29 cellular contexts compared by ENCODE assay signal in the genomic region with DNA sequence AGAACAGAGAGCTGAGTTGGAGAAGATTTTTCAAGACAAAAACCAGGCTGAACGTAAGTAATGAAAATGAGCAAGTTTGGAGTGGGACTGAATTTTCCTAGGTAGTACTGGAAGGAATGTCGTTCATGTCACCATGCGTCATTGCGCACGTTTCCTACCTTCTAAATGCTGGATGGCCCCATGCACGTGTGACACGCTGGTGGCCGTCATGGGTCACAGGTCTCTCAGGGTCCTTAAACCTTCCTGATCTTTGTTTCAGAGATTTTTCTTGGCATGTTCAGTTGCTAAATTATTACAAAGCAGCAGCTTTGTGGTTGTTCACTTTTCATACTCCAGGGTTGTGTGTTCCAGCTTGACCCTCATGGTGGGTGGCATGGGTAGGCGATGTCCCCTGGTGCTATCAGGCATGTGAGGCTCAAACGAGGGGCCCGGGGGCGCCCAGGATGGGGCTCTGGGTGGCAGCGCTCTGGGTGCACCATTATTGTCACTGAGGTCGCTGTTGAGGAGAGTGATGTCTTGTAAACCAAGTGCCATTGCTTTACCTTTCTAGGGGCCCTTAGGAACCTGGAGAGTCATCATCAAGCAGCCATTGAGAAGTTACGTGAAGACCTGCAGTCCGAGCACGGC.
"Had no signal": no experiment of that assay in that cellular context is flagged by ENCODE, and none has a peak within 500 bp of the region (broad histone marks: within the 10 kb centered on the region; RNA-seq: fewer than 3 reads in every experiment).

No MANE protein-coding gene starts in this region.

- H2AFZ ChIP-seq: neural progenitor cell, parathyroid adenoma had no signal

- H3K79me2 ChIP-seq: parathyroid adenoma had no signal

- H3K9ac ChIP-seq: neural progenitor cell, parathyroid adenoma had no signal

- H3K9me3 ChIP-seq: left lung, lower lobe of right lung, right atrium auricular region, right lobe of liver, stomach, testis, thyroid gland, transverse colon, upper lobe of left lung, vagina had no signal

- H3K27me3 ChIP-seq: left lung, neural progenitor cell, right atrium auricular region, right lobe of liver, stomach, testis, thyroid gland, transverse colon, upper lobe of left lung, vagina had no signal

- H3K4me2 ChIP-seq: neural progenitor cell had no signal

- ATAC-seq: left colon; left lung; lower lobe of right lung; natural killer cell; right lobe of liver; stimulated activated naive B cell treated with anti-CD40 and anti-IgM and Interleukin-4, amounts not matched to agents 10 μg/mL and 1 μg/mL and 100 μg/mL, for 72 hours; stimulated activated naive CD8-positive, alpha-beta T cell treated with anti-CD3 and anti-CD28 coated beads, Interleukin-15, Interleukin-2, amounts not matched to agents 100 U/mL and 50 U/mL, for 24 hours had no signal

- H3K36me3 ChIP-seq: neural progenitor cell had no signal

- H3K27ac ChIP-seq: left lung, lower lobe of right lung, neural progenitor cell, parathyroid adenoma, right atrium auricular region, right lobe of liver, stomach, testis, thyroid gland, transverse colon, upper lobe of left lung, vagina had no signal

- DNase-seq: hypothalamus; immature natural killer cell; kidney; left colon; lower lobe of right lung; mammary epithelial cell; mesendoderm; naive B cell; natural killer cell; nephron progenitor cell; right lobe of liver; stimulated activated CD4-positive, alpha-beta T cell treated with anti-CD3 and anti-CD28 coated beads, Interleukin-12 subunit alpha, Interleukin-12 subunit beta, amount 100 ng/mL, for 4 hours; stimulated activated CD4-positive, alpha-beta T cell treated with anti-CD3 and anti-CD28 coated beads, Interleukin-15, amount 100 ng/mL, for 24 hours; stimulated activated CD4-positive, alpha-beta T cell treated with anti-CD3 and anti-CD28 coated beads, Interleukin-2, amount 100 ng/mL, for 24 hours; stimulated activated CD4-positive, alpha-beta T cell treated with anti-CD3 and anti-CD28 coated beads, Interleukin-4, amount 100 ng/mL, for 1 hour; stimulated activated naive B cell treated with anti-CD40 and anti-IgM and Interleukin-4, amounts not matched to agents 10 μg/mL and 1 μg/mL and 100 μg/mL, for 72 hours; stimulated activated naive CD8-positive, alpha-beta T cell treated with anti-CD3 and anti-CD28 coated beads, Interleukin-15, Interleukin-2, amounts not matched to agents 100 U/mL and 50 U/mL, for 24 hours; stomach; testis; thyroid gland; transverse colon; upper lobe of left lung had no signal

- FAIRE-seq: islet of Langerhans, kidney had no signal

- H3K4me3 ChIP-seq: left lung, lower lobe of right lung, neural progenitor cell, right atrium auricular region, right lobe of liver, skin epidermis, stomach, testis, thyroid gland, transverse colon, upper lobe of left lung, vagina had no signal

- H3K4me1 ChIP-seq: left lung, lower lobe of right lung, neural progenitor cell, parathyroid adenoma, right atrium auricular region, right lobe of liver, stomach, testis, thyroid gland, transverse colon, upper lobe of left lung, vagina had no signal
